8 cellular contexts compared by ENCODE assay signal in genomic region chr17:4594406-4595349, GRCh38. TPM values are rescaled to one million over a fixed set of nuclear protein-coding genes. Genes with fewer than 3 reads are reported as not detected.
DNase-seq lines count a peak whose midpoint lies in the region; ATAC-seq and TF ChIP-seq lines count a peak whose summit lies in the region.

No MANE protein-coding gene starts in this region.

- ATAC-seq in GM19324 (IDR thresholded peaks at IDR 0.05; ENCODE audit: low FRiP score, unreplicated experiment) (no peak), HG03097 (IDR thresholded peaks at IDR 0.05; ENCODE audit: low FRiP score, unreplicated experiment) (no peak)

- DNase-seq in HFF-Myc (ENCODE audit: extremely low read depth, low read depth) (no peak), left ventricle myocardium inferior (no peak), NCI-H2171 treated with DMSO at 0.1 percent for 48 hours (lab: John Stamatoyannopoulos, UW) (no peak), OCI-M2 (lab: John Stamatoyannopoulos, UW; ENCODE audit: unreplicated experiment) (no peak)
- peak; percentile 44 to 48 for DNase-seq in activated CD4-positive, alpha-beta T cell treated with anti-CD3 and anti-CD28 coated beads, Interleukin-2, amount 50 U/mL, for 48 hours
- DNase-seq in stimulated activated CD4-positive, alpha-beta T cell treated with anti-CD3 and anti-CD28 coated beads, TNF-alpha, amount 100 ng/mL, for 48 hours (ENCODE audit: low read depth in 3 of 3): peak; percentile 13 to 29 (median 17)

- H3K4me1 ChIP-seq in left ventricle myocardium inferior: peaks cover 62% of the 10 kb centered on the region

- H3K27ac ChIP-seq in left ventricle myocardium inferior (replicated peaks): peak overlapping the region; percentile 19

- H3K9me3 ChIP-seq in left ventricle myocardium inferior (replicated peaks): no peaks in the 10 kb centered on the region

- peak; percentile 5 for TF ChIP-seq CTCF in HFF-Myc (IDR thresholded peaks at IDR 0.05; ENCODE audit: low read depth, low read length, missing control alignments)
- TF ChIP-seq CTCF in left ventricle myocardium inferior (IDR thresholded peaks at IDR 0.05; ENCODE audit: borderline replicate concordance): peak; percentile 51

- H3K36me3 ChIP-seq in left ventricle myocardium inferior: peaks cover 13% of the 10 kb centered on the region

- H3K4me3 ChIP-seq in HFF-Myc (replicated peaks; ENCODE audit: low read depth, low read length) (no peak overlapping the region), left ventricle myocardium inferior (no peak overlapping the region)

- H3K27me3 ChIP-seq in left ventricle myocardium inferior (ENCODE audit: low read depth): no peaks in the 10 kb centered on the region

- intact Hi-C loops in left ventricle myocardium inferior (cut with micrococcal nuclease): no loop called here

RNA-seq across cellular contexts. Expression of gene SMTNL2, which starts 10.3 kb away (rescaled TPM):
- 33.4 TPM for total RNA-seq in left ventricle myocardium inferior

RNA-seq across cellular contexts. Expression of gene GGT6, which starts 34.3 kb away (rescaled TPM):
- not detected for total RNA-seq in left ventricle myocardium inferior

RNA-seq across cellular contexts. Expression of gene MYBBP1A, which starts 39.5 kb away (rescaled TPM):
- 21.3 TPM for total RNA-seq in left ventricle myocardium inferior

RNA-seq across cellular contexts. Expression of gene ALOX15, which starts 46.8 kb away (rescaled TPM):
- 0.33 TPM for total RNA-seq in left ventricle myocardium inferior

Comparison
In these comparisons a context has a peak if more than half of its experiments do, and no peak if none do; other contexts are left out.
1. DNase-seq: peak in activated CD4-positive, alpha-beta T cell treated with anti-CD3 and anti-CD28 coated beads, Interleukin-2, amount 50 U/mL, for 48 hours (2 of 2) and stimulated activated CD4-positive, alpha-beta T cell treated with anti-CD3 and anti-CD28 coated beads, TNF-alpha, amount 100 ng/mL, for 48 hours (3 of 3); none in HFF-Myc (single experiment), left ventricle myocardium inferior (single experiment), NCI-H2171 treated with DMSO at 0.1 percent for 48 hours (single experiment) and OCI-M2 (single experiment).